ENCODE assay signal across 10 cellular contexts in genomic region chr3:156760333-156760732, GRCh38.
A peak's percentile ranks its signal among the peaks of the same experiment; 100 is the strongest.
DNase-seq lines count a peak whose midpoint lies in the region; ATAC-seq and TF ChIP-seq lines count a peak whose summit lies in the region.
"Had no signal": no experiment of that assay in that cellular context is flagged by ENCODE, and none has a peak within 500 bp of the region (broad histone marks: within the 10 kb centered on the region; RNA-seq: fewer than 3 reads in every experiment).

No MANE protein-coding gene starts in this region.

- ATAC-seq in GM18508 (IDR thresholded peaks at IDR 0.05; ENCODE audit: insufficient read depth, unreplicated experiment) (peak; percentile 85), GM21447 (IDR thresholded peaks at IDR 0.05; ENCODE audit: unreplicated experiment) (peak; percentile 93), HG03196 (IDR thresholded peaks at IDR 0.05; ENCODE audit: unreplicated experiment) (peak; percentile 87)

- H3K4me1 ChIP-seq in uterus = no peaks in the 10 kb centered on the region

- intact Hi-C loops in uterus (cut with DNase I; ENCODE audit: low total_unique reads) = no loop called here

- no peaks in the 10 kb centered on the region for H3K36me3 ChIP-seq in uterus

- no peak for TF ChIP-seq CTCF in epithelial cell of esophagus (IDR thresholded peaks at IDR 0.05; ENCODE audit: insufficient read depth, low read depth, low read length, missing control alignments)
- no peak for TF ChIP-seq CTCF in uterus (IDR thresholded peaks at IDR 0.05)

- DNase-seq in epithelial cell of esophagus (ENCODE audit: low read depth) = peak; percentile 87
- no peak for DNase-seq in uterus
- DNase-seq in NCI-H226 = no peak
- DNase-seq in ureter (ENCODE audit: low spot score) = no peak
- DNase-seq in HCEC 1CT = no peak
- DNase-seq: activated CD4-positive, alpha-beta T cell treated with anti-CD3 and anti-CD28 coated beads, Interleukin-2, amount 10 ng/mL, durations not matched to agents 7 days and 5 days; NCI-H524 treated with DMSO at 0.1 percent for 48 hours had no signal

- no peaks in the 10 kb centered on the region for H3K9me3 ChIP-seq in uterus

- H3K27me3 ChIP-seq in uterus = no peaks in the 10 kb centered on the region

- no peak overlapping the region for H3K27ac ChIP-seq in uterus

- TF ChIP-seq POLR2A in uterus (IDR thresholded peaks at IDR 0.05) = no peak

- H3K4me3 ChIP-seq in epithelial cell of esophagus (ENCODE audit: low read length) (no peak overlapping the region), uterus (no peak overlapping the region)
